Comparison of ENCODE assay signal across 16 cellular contexts in the genomic region with DNA sequence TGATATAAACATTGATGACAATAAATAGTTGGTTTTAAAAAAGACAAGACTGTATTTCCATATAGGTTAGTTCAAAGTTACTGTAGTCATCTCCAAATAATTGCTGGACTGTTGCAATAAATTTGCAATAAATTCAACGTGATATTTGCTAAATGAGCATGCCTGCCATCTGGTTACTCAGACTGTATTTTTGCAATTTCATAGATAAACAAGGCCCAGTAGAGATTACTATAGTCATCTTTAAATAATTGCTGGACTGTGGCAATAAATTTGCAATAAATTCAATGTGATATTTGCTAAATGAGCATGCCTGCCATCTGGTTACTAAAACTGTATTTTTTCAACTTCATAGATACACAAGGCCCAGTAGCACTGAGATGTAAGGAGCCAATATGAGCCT. TPM values are rescaled to one million over a fixed set of nuclear protein-coding genes. Genes with fewer than 3 reads are reported as not detected.
DNase-seq lines count a peak whose midpoint lies in the region; ATAC-seq, FAIRE-seq and TF ChIP-seq lines count a peak whose summit lies in the region.
"Had no signal": no experiment of that assay in that cellular context is flagged by ENCODE, and none has a peak within 500 bp of the region (broad histone marks: within the 10 kb centered on the region; RNA-seq: fewer than 3 reads in every experiment).

No MANE protein-coding gene starts in this region.

- no peaks in the 10 kb centered on the region for H4K20me1 ChIP-seq in GM23248 (ENCODE audit: insufficient read depth)
- no peaks in the 10 kb centered on the region for H4K20me1 ChIP-seq in GM23338 (replicated peaks; ENCODE audit: insufficient read depth)

- peaks cover 0 to 10% (median 7%) of the 10 kb centered on the region in 4 donors for H3K4me1 Mint-ChIP-seq in naive thymus-derived CD8-positive, alpha-beta T cell
- peaks cover 4% of the 10 kb centered on the region; the same call in 2 of the 3 replicates for H3K4me1 Mint-ChIP-seq in GM23338

- no peak for FAIRE-seq in A549 (lab: Jason Lieb, UNC)
- FAIRE-seq in kidney (lab: Jason Lieb, UNC), result no peak
- FAIRE-seq: A204.1, RCC 7860 had no signal

- H2AFZ ChIP-seq in GM23248 (no peak overlapping the region), GM23338 (no peak overlapping the region)

- H3K4me3 ChIP-seq in A549 (no peak overlapping the region; the same call in 2 of the 3 replicates), GM23248 (no peak overlapping the region), kidney (ENCODE audit: low read length in 2 of 2) (peak overlapping the region; percentile 3 to 40), GM23338 (no peak overlapping the region)

- no peak for TF ChIP-seq RAD21 in A549 (conservative IDR thresholded peaks at IDR 0.05 in 1 of 2, IDR thresholded peaks at IDR 0.05 in 1 of 2)

- H3K27ac Mint-ChIP-seq in naive thymus-derived CD8-positive, alpha-beta T cell, result no peak overlapping the region
- no peak overlapping the region for H3K27ac Mint-ChIP-seq in GM23338
- H3K27ac Mint-ChIP-seq: CD14-positive monocyte had no signal

- ATAC-seq in A549 (no peak), GM23338 (no peak)
- ATAC-seq in naive thymus-derived CD8-positive, alpha-beta T cell, result no peak

- no peaks in the 10 kb centered on the region; the same call in 1 of the 2 replicates for H3F3A ChIP-seq in GM23248 (ENCODE audit: insufficient read depth)
- no peaks in the 10 kb centered on the region for H3F3A ChIP-seq in GM23338 (replicated peaks; ENCODE audit: low read depth)

- H3K27me3 ChIP-seq in GM23248 (replicated peaks; ENCODE audit: insufficient read depth), result no peaks in the 10 kb centered on the region
- H3K27me3 ChIP-seq in GM23338 (ENCODE audit: insufficient read depth), result peaks cover 34% of the 10 kb centered on the region

- CTCF ChIA-PET in A549 (lab: Yijun Ruan, JAX), result no interaction called here

- 60% methylated on average over 1 of the region's 1 CpG for WGBS in A549 (ENCODE audit: missing lambda C conversion rate)
- 22 to 46% methylated on average over 1 of the region's 1 CpG for WGBS in GM23248 (ENCODE audit: low coverage in 1 of 2, low lambda C conversion rate in 2 of 2, missing lambda C conversion rate in 2 of 2), 2 experiments

- H3K4me1 ChIP-seq in A549 (peaks cover 56% of the 10 kb centered on the region), GM23248 (ENCODE audit: insufficient read depth) (peaks cover 21% of the 10 kb centered on the region), kidney (ENCODE audit: control insufficient read depth in 1 of 2, insufficient read depth in 1 of 2, low read depth in 1 of 2, low read length in 2 of 2) (peaks cover 20 to 21% of the 10 kb centered on the region in 2 donors), GM23338 (ENCODE audit: insufficient read depth) (peaks cover 8% of the 10 kb centered on the region)

- no peak overlapping the region for H3K9ac ChIP-seq in GM23248
- peak overlapping the region in 1 of 2 donors; percentile 9 for H3K9ac ChIP-seq in kidney (ENCODE audit: low read length in 2 of 2)
- H3K9ac ChIP-seq: KMS-11 had no signal

- H3K36me3 Mint-ChIP-seq in naive thymus-derived CD8-positive, alpha-beta T cell, result no peaks in the 10 kb centered on the region
- H3K36me3 Mint-ChIP-seq in GM23338 (ENCODE audit: low read depth), result no peaks in the 10 kb centered on the region
- H3K36me3 Mint-ChIP-seq: CD14-positive monocyte had no signal

- POLR2A ChIA-PET in A549 (lab: Yijun Ruan, JAX), result no interaction called here
- POLR2A ChIA-PET in naive thymus-derived CD8-positive, alpha-beta T cell (lab: Charles Lee), result no interaction called here

- DNase-seq in A549 (ENCODE audit: low read depth in 1 of 2, low spot score in 1 of 2) (no peak), GM23248 (peak; percentile 30), amniotic epithelial cell (ENCODE audit: low read depth) (peak; percentile 52), kidney (no peak), nucleus accumbens (lab: John Stamatoyannopoulos, UW) (no peak), GM23338 (ENCODE audit: low spot score) (no peak)
- DNase-seq in naive thymus-derived CD8-positive, alpha-beta T cell, result no peak
- DNase-seq in central memory CD4-positive, alpha-beta T cell, result no peak
- DNase-seq: NCI-H1048, NCI-H1436 treated with DMSO at 0.1 percent for 48 hours, NCI-H524, SHP77 had no signal

- no peak for TF ChIP-seq POLR2A in A549 (IDR thresholded peaks at IDR 0.05; ENCODE audit: low read length)

- no peak for TF ChIP-seq CTCF in A549 (IDR thresholded peaks at IDR 0.05)
- no peak for TF ChIP-seq CTCF in kidney (IDR thresholded peaks at IDR 0.05; ENCODE audit: borderline replicate concordance, extremely low read depth, insufficient read depth)
- TF ChIP-seq CTCF in GM23338 (conservative IDR thresholded peaks at IDR 0.05; ENCODE audit: low read depth in 2 of 2), result no peak

- H3K9me3 Mint-ChIP-seq in naive thymus-derived CD8-positive, alpha-beta T cell, result peaks cover 0 to 5% (median 0%) of the 10 kb centered on the region in 9 donors
- no peaks in the 10 kb centered on the region for H3K9me3 Mint-ChIP-seq in GM23338

- intact Hi-C loops in kidney (cut with DNase I), result no loop called here

- peak overlapping the region in 1 of 2 experiments; percentile 7; a peak in 2 of 6 replicates for H3K27ac ChIP-seq in A549
- H3K27ac ChIP-seq in GM23248, result no peak overlapping the region
- H3K27ac ChIP-seq in kidney (ENCODE audit: low read depth in 2 of 2, low read length in 2 of 2), result no peak overlapping the region
- H3K27ac ChIP-seq in GM23338 (ENCODE audit: low read depth), result no peak overlapping the region
- H3K27ac ChIP-seq: KMS-11 had no signal

- H3K36me3 ChIP-seq in GM23248 (ENCODE audit: low read depth), result no peaks in the 10 kb centered on the region; the same call in 1 of the 2 replicates
- peaks cover 2 to 15% of the 10 kb centered on the region in 2 donors for H3K36me3 ChIP-seq in kidney (ENCODE audit: control insufficient read depth in 1 of 2, insufficient read depth in 2 of 2, low read length in 2 of 2)
- no peaks in the 10 kb centered on the region for H3K36me3 ChIP-seq in GM23338 (ENCODE audit: insufficient read depth)

- H3K9me3 ChIP-seq in A549, result no peaks in the 10 kb centered on the region
- H3K9me3 ChIP-seq in GM23248 (ENCODE audit: low read depth), result no peaks in the 10 kb centered on the region
- no peaks in the 10 kb centered on the region for H3K9me3 ChIP-seq in kidney (ENCODE audit: control insufficient read depth in 1 of 2, low read length in 2 of 2)

- H3K27me3 Mint-ChIP-seq in naive thymus-derived CD8-positive, alpha-beta T cell, result peaks cover 30 to 61% (median 36%) of the 10 kb centered on the region in 5 donors
- H3K27me3 Mint-ChIP-seq in GM23338 (ENCODE audit: insufficient read depth, low read depth, poor library complexity), result peaks cover 24% of the 10 kb centered on the region

- TF ChIP-seq EP300 in A549 (IDR thresholded peaks at IDR 0.05), result no peak

- H3K79me2 ChIP-seq in GM23248 (ENCODE audit: insufficient read depth), result no peaks in the 10 kb centered on the region; the same call in 1 of the 2 replicates
- H3K79me2 ChIP-seq in GM23338 (replicated peaks; ENCODE audit: insufficient read depth), result no peaks in the 10 kb centered on the region

- peak overlapping the region; percentile 90; the same call in 2 of the 3 replicates for H3K4me2 ChIP-seq in A549
- H3K4me2 ChIP-seq in GM23248 (ENCODE audit: unreplicated experiment), result no peak overlapping the region
- no peak overlapping the region for H3K4me2 ChIP-seq in GM23338
- H3K4me2 ChIP-seq: KMS-11 had no signal

- in situ Hi-C loops in GM23248 (cut with MboI), result no loop called here

- no peak overlapping the region for H3K4me3 Mint-ChIP-seq in naive thymus-derived CD8-positive, alpha-beta T cell
- H3K4me3 Mint-ChIP-seq in GM23338, result no peak overlapping the region

- H3K9me2 ChIP-seq in GM23248 (ENCODE audit: insufficient read depth) (no peaks in the 10 kb centered on the region), GM23338 (ENCODE audit: insufficient read depth) (no peaks in the 10 kb centered on the region)

TF ChIP-seq in A549, 52 proteins besides CTCF, POLR2A, EP300 and RAD21:
- TF ChIP-seq RARB (CRISPR knock-in tag; IDR thresholded peaks at IDR 0.05) (no peak), ZFP36 (IDR thresholded peaks at IDR 0.05; ENCODE audit: borderline replicate concordance, partially characterized antibody) (no peak), HOXA7 (CRISPR knock-in tag; IDR thresholded peaks at IDR 0.05) (peak; percentile 15; the same call in 1 of the 2 replicates), CBX8 (IDR thresholded peaks at IDR 0.05) (no peak), ZC3H11A (IDR thresholded peaks at IDR 0.05) (no peak), CHD2 (IDR thresholded peaks at IDR 0.05; ENCODE audit: low read length, partially characterized antibody) (no peak), CEBPB (IDR thresholded peaks at IDR 0.05) (no peak), CBX2 (IDR thresholded peaks at IDR 0.05; ENCODE audit: borderline replicate concordance, low read depth) (no peak), FOSB (CRISPR knock-in tag; IDR thresholded peaks at IDR 0.05) (peak; percentile 35; the same call in 1 of the 2 replicates)

TF ChIP-seq in GM23338, 12 proteins besides CTCF, POLR2A, EP300 and RAD21 (continues in another document):
- TF ChIP-seq ZNF114 (CRISPR knock-in tag; IDR thresholded peaks at IDR 0.05) (no peak), POLR2AphosphoS5 (IDR thresholded peaks at IDR 0.05; ENCODE audit: low read depth) (no peak), ZNF331 (CRISPR knock-in tag; IDR thresholded peaks at IDR 0.05; ENCODE audit: low read depth) (no peak), CREB1 (CRISPR knock-in tag; IDR thresholded peaks at IDR 0.05; ENCODE audit: low read depth) (no peak), NANOG (IDR thresholded peaks at IDR 0.05; ENCODE audit: borderline replicate concordance) (no peak)

RNA-seq across cellular contexts. Expression of gene NTN4, which starts 5.7 kb away (rescaled TPM):
- polyA plus RNA-seq in A549 (2011; rRNA removed) (132 and 168 TPM in 2 replicates), A549 (2017; fragmentation: RNase III; extraction: RNeasy Plus Mini Kit Qiagen cat#74134 plus additional on column Dnase treatment) (36.9 to 37.3 TPM (median 37.1 TPM) in 3 replicates), GM23248 (2016; fragmentation: Nextera tagmentation; extraction: Ambion mirVana) (35.2 and 36.9 TPM in 2 replicates), kidney (ENCODE audit: insufficient read depth, low read depth, low replicate concordance) (71.0 TPM), GM23338 (2016; fragmentation: Nextera tagmentation; extraction: Ambion mirVana) (0.89 and 1.5 TPM in 2 replicates)
- polyA plus RNA-seq in A549 (2012; cell fraction: cytosol; rRNA removed), result 63.1 and 77.4 TPM in 2 replicates
- polyA plus RNA-seq in A549 (2012; cell fraction: nucleus; rRNA removed), result 77.0 and 82.3 TPM in 2 replicates
- polyA minus RNA-seq in A549 (2011; rRNA and poly(A)+ RNA removed), result 274 and 323 TPM in 2 replicates
- total RNA-seq in GM23248 (2014; rRNA removed; shearing (Covaris generic)), result 63.7 and 76.6 TPM in 2 replicates
- total RNA-seq in kidney, result 83.2 TPM
- total RNA-seq in naive thymus-derived CD8-positive, alpha-beta T cell, result not detected
- polyA plus RNA-seq in naive thymus-derived CD8-positive, alpha-beta T cell, result not detected
- 3.3 and 3.8 TPM in 2 replicates for total RNA-seq in GM23338 (2014; rRNA removed; shearing (Covaris generic))
- polyA plus RNA-seq: CD14-positive monocyte had no signal

Comparison
In these comparisons a context has a peak if more than half of its experiments do, and no peak if none do; other contexts are left out.
1. DNase-seq: peak in GM23248 (single experiment) and amniotic epithelial cell (single experiment); none in A549 (0 of 2), kidney (single experiment), nucleus accumbens (0 of 56), naive thymus-derived CD8-positive, alpha-beta T cell (0 of 10), central memory CD4-positive, alpha-beta T cell (single experiment) and GM23338 (single experiment).
2. H3K4me3 ChIP-seq: peak in kidney (2 of 2); none in A549 (single experiment), GM23248 (single experiment) and GM23338 (single experiment).
3. RNA of gene NTN4, which starts 5.7 kb away (polyA plus RNA-seq): 36.9 to 168 TPM in A549, 71.0 TPM in kidney (single experiment) and 35.2 to 36.9 TPM in GM23248; 0.89 to 1.5 TPM in GM23338 and not detected in naive thymus-derived CD8-positive, alpha-beta T cell; every median in the first group is over 10 times any median in the second.